ENCODE assay signal across 1 cellular context in the genomic region with DNA sequence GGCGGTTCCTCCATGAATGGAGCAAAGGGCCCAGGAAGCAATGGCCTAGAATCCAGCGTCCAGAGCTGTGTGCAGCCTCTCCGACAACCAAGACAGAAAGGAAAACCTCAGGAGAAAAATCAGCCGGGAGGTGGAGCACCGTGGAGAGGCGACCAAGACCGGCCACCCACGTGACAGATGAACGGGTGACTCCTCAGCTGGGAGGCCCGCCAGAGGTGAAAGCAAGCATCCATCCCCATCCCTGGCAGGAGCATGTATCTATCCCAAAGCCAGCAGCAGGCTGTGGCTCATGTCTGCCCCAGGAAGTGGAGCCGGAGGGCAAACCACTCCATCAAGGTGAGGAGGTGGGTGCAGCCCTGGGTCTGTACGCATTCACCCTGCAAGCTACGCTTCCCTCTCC.
TF ChIP-seq lines count a peak whose summit lies in the region.

No MANE protein-coding gene starts in this region.

TF ChIP-seq in H1, 55 proteins besides CTCF, POLR2A, EP300 and RAD21:
- TF ChIP-seq RFX5 (IDR thresholded peaks at IDR 0.05; ENCODE audit: borderline replicate concordance, low read depth, low read length) = no peak
- TF ChIP-seq KDM1A (IDR thresholded peaks at IDR 0.05; ENCODE audit: borderline replicate concordance, low read length) = no peak
- TF ChIP-seq SAP30 (IDR thresholded peaks at IDR 0.05; ENCODE audit: insufficient read depth, insufficient replicate concordance, low read length) = no peak
- no peak for TF ChIP-seq BACH1 (IDR thresholded peaks at IDR 0.05; ENCODE audit: low read length)
- no peak for TF ChIP-seq CHD1 (IDR thresholded peaks at IDR 0.05; ENCODE audit: low read depth, low read length)
- TF ChIP-seq POLR2AphosphoS5 (IDR thresholded peaks at IDR 0.05; ENCODE audit: low read depth, low read length) = no peak
- no peak for TF ChIP-seq TCF12 (IDR thresholded peaks at IDR 0.05; ENCODE audit: low read depth, low read length)
- TF ChIP-seq EGR1 (IDR thresholded peaks at IDR 0.05; ENCODE audit: borderline replicate concordance, low read depth, low read length) = no peak
- TF ChIP-seq, protein P1, sequence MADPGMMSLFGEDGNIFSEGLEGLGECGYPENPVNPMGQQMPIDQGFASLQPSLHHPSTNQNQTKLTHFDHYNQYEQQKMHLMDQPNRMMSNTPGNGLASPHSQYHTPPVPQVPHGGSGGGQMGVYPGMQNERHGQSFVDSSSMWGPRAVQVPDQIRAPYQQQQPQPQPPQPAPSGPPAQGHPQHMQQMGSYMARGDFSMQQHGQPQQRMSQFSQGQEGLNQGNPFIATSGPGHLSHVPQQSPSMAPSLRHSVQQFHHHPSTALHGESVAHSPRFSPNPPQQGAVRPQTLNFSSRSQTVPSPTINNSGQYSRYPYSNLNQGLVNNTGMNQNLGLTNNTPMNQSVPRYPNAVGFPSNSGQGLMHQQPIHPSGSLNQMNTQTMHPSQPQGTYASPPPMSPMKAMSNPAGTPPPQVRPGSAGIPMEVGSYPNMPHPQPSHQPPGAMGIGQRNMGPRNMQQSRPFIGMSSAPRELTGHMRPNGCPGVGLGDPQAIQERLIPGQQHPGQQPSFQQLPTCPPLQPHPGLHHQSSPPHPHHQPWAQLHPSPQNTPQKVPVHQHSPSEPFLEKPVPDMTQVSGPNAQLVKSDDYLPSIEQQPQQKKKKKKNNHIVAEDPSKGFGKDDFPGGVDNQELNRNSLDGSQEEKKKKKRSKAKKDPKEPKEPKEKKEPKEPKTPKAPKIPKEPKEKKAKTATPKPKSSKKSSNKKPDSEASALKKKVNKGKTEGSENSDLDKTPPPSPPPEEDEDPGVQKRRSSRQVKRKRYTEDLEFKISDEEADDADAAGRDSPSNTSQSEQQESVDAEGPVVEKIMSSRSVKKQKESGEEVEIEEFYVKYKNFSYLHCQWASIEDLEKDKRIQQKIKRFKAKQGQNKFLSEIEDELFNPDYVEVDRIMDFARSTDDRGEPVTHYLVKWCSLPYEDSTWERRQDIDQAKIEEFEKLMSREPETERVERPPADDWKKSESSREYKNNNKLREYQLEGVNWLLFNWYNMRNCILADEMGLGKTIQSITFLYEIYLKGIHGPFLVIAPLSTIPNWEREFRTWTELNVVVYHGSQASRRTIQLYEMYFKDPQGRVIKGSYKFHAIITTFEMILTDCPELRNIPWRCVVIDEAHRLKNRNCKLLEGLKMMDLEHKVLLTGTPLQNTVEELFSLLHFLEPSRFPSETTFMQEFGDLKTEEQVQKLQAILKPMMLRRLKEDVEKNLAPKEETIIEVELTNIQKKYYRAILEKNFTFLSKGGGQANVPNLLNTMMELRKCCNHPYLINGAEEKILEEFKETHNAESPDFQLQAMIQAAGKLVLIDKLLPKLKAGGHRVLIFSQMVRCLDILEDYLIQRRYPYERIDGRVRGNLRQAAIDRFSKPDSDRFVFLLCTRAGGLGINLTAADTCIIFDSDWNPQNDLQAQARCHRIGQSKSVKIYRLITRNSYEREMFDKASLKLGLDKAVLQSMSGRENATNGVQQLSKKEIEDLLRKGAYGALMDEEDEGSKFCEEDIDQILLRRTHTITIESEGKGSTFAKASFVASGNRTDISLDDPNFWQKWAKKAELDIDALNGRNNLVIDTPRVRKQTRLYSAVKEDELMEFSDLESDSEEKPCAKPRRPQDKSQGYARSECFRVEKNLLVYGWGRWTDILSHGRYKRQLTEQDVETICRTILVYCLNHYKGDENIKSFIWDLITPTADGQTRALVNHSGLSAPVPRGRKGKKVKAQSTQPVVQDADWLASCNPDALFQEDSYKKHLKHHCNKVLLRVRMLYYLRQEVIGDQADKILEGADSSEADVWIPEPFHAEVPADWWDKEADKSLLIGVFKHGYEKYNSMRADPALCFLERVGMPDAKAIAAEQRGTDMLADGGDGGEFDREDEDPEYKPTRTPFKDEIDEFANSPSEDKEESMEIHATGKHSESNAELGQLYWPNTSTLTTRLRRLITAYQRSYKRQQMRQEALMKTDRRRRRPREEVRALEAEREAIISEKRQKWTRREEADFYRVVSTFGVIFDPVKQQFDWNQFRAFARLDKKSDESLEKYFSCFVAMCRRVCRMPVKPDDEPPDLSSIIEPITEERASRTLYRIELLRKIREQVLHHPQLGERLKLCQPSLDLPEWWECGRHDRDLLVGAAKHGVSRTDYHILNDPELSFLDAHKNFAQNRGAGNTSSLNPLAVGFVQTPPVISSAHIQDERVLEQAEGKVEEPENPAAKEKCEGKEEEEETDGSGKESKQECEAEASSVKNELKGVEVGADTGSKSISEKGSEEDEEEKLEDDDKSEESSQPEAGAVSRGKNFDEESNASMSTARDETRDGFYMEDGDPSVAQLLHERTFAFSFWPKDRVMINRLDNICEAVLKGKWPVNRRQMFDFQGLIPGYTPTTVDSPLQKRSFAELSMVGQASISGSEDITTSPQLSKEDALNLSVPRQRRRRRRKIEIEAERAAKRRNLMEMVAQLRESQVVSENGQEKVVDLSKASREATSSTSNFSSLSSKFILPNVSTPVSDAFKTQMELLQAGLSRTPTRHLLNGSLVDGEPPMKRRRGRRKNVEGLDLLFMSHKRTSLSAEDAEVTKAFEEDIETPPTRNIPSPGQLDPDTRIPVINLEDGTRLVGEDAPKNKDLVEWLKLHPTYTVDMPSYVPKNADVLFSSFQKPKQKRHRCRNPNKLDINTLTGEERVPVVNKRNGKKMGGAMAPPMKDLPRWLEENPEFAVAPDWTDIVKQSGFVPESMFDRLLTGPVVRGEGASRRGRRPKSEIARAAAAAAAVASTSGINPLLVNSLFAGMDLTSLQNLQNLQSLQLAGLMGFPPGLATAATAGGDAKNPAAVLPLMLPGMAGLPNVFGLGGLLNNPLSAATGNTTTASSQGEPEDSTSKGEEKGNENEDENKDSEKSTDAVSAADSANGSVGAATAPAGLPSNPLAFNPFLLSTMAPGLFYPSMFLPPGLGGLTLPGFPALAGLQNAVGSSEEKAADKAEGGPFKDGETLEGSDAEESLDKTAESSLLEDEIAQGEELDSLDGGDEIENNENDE (IDR thresholded peaks at IDR 0.05; ENCODE audit: insufficient replicate concordance, low read length) = no peak
